19 cellular contexts compared by ENCODE assay signal in genomic region chr5:55324006-55324405, GRCh38. TPM values are rescaled to one million over a fixed set of nuclear protein-coding genes. Genes with fewer than 3 reads are reported as not detected.
DNase-seq lines count a peak whose midpoint lies in the region; ATAC-seq, FAIRE-seq and TF ChIP-seq lines count a peak whose summit lies in the region.
"Had no signal": no experiment of that assay in that cellular context is flagged by ENCODE, and none has a peak within 500 bp of the region (broad histone marks: within the 10 kb centered on the region; RNA-seq: fewer than 3 reads in every experiment).

No MANE protein-coding gene starts in this region.

- in situ Hi-C loops in HepG2 (cut with HindIII; ENCODE audit: extremely low pct_ligation_motif_present, low pct_unique_long_range_greater_than_20kb): loop anchor here (10.0 kb wide), 1 partner anchor 371 kb away; no protein-coding TSS in a partner anchor

- peak overlapping the region; percentile 19; the same call in 1 of the 2 replicates for H3K27ac ChIP-seq in SK-N-MC
- peak overlapping the region; percentile 59 for H3K27ac ChIP-seq in HepG2 (ENCODE audit: extremely low read length, insufficient read depth, low read length)
- H3K27ac ChIP-seq in pancreas: no peak overlapping the region
- H3K27ac ChIP-seq: 22Rv1, BLaER1, GM23248 had no signal

- H3K4me1 Mint-ChIP-seq in activated CD8-positive, alpha-beta memory T cell treated with anti-CD3 and anti-CD28 coated beads, Interleukin-2, amount 10 ng/mL, durations not matched to agents 7 days and 5 days: peaks cover 18% of the 10 kb centered on the region
- H3K4me1 Mint-ChIP-seq: CD14-positive monocyte had no signal

- TF ChIP-seq RAD21 in HepG2 (CRISPR knock-in tag; IDR thresholded peaks at IDR 0.05): no peak

- intact Hi-C loops in HepG2 (cut with micrococcal nuclease; ENCODE audit: unreplicated experiment): loop anchor here (5.0 kb wide), 1 partner anchor 152 kb away; the partner anchor contains the start of gene CDC20B
- intact Hi-C loops in pancreas (cut with DNase I): no loop called here

- peaks cover 40% of the 10 kb centered on the region for H3K36me3 ChIP-seq in SK-N-MC (ENCODE audit: insufficient read depth, low read length)
- H3K36me3 ChIP-seq in HepG2 (replicated peaks in 1 of 2; ENCODE audit: control insufficient read depth in 1 of 2, insufficient read depth in 2 of 2, low read length in 2 of 2): peaks cover 5 to 17% of the 10 kb centered on the region in 2 experiments; a peak in 4 of 5 replicates
- H3K36me3 ChIP-seq in pancreas: peaks cover 0 to 12% (median 0%) of the 10 kb centered on the region in 3 donors

- H3K79me2 ChIP-seq in HepG2 (ENCODE audit: insufficient read depth, low read length): peaks cover 44% of the 10 kb centered on the region

- no peak overlapping the region for H2AFZ ChIP-seq in HepG2 (ENCODE audit: low read length)
- H2AFZ ChIP-seq: GM23248 had no signal

- H4K20me1 ChIP-seq in HepG2 (ENCODE audit: insufficient read depth, low read length): no peaks in the 10 kb centered on the region

- H3K27me3 ChIP-seq in HepG2 (ENCODE audit: control insufficient read depth in 1 of 2, insufficient read depth in 2 of 2, low read length in 2 of 2): no peaks in the 10 kb centered on the region
- H3K27me3 ChIP-seq in pancreas: no peaks in the 10 kb centered on the region
- H3K27me3 ChIP-seq: BLaER1 had no signal

- BruUV-seq in HepG2 (replicated peaks; lab: Mats Ljungman, UMichigan): no TSS peak

- 0 out of 2 replicates have a peak overlapping the region, but pooled peaks have one; percentile 6 for H3K4me2 ChIP-seq in HepG2 (ENCODE audit: low read depth, low read length)
- H3K4me2 ChIP-seq: BLaER1 had no signal

- peak; percentile 98 for ATAC-seq in HepG2
- ATAC-seq in pancreas: peak; percentile 49 to 69 (median 59)
- no peak for ATAC-seq in HG02678 (IDR thresholded peaks at IDR 0.05; ENCODE audit: unreplicated experiment)
- ATAC-seq in activated CD8-positive, alpha-beta memory T cell treated with anti-CD3 and anti-CD28 coated beads, Interleukin-2, amount 10 ng/mL, durations not matched to agents 7 days and 5 days: no peak
- ATAC-seq in HG02852 (IDR thresholded peaks at IDR 0.05; ENCODE audit: unreplicated experiment): no peak

- FAIRE-seq in HepG2 (lab: Jason Lieb, UNC) (no peak), pancreas (lab: Jason Lieb, UNC) (no peak)
- FAIRE-seq: GM12891 had no signal

- H3K9ac ChIP-seq in SK-N-MC (ENCODE audit: insufficient read length) (no peak overlapping the region), HepG2 (ENCODE audit: insufficient read depth, low read depth, low read length) (no peak overlapping the region)
- H3K9ac ChIP-seq: BLaER1, GM23248 had no signal

- H3K9me3 ChIP-seq in SK-N-MC (ENCODE audit: low read depth, low read length): no peaks in the 10 kb centered on the region
- no peaks in the 10 kb centered on the region for H3K9me3 ChIP-seq in HepG2 (ENCODE audit: low read length)
- H3K9me3 ChIP-seq in pancreas: no peaks in the 10 kb centered on the region
- H3K9me3 ChIP-seq: BLaER1 had no signal

- no peaks in the 10 kb centered on the region for H3K27me3 Mint-ChIP-seq in activated CD8-positive, alpha-beta memory T cell treated with anti-CD3 and anti-CD28 coated beads, Interleukin-2, amount 10 ng/mL, durations not matched to agents 7 days and 5 days
- H3K27me3 Mint-ChIP-seq: CD4-positive, alpha-beta memory T cell had no signal

- TF ChIP-seq POLR2A in HepG2 (IDR thresholded peaks at IDR 0.05; ENCODE audit: insufficient read depth in 1 of 2, low read depth in 2 of 2, low read length in 2 of 2): no peak

- H3K9me3 Mint-ChIP-seq in activated CD8-positive, alpha-beta memory T cell treated with anti-CD3 and anti-CD28 coated beads, Interleukin-2, amount 10 ng/mL, durations not matched to agents 7 days and 5 days (ENCODE audit: low read depth): no peaks in the 10 kb centered on the region
- H3K9me3 Mint-ChIP-seq: CD14-positive monocyte; CD4-positive, alpha-beta memory T cell; HFFc6 had no signal

- no peak overlapping the region for H3K4me3 ChIP-seq in SK-N-MC
- H3K4me3 ChIP-seq in HepG2 (replicated peaks in 1 of 3; ENCODE audit: insufficient read depth in 1 of 3, low read depth in 2 of 3, low read length in 3 of 3): no peak overlapping the region
- no peak overlapping the region for H3K4me3 ChIP-seq in pancreas
- H3K4me3 ChIP-seq: BLaER1, GM23248 had no signal

- H3K4me3 Mint-ChIP-seq in activated CD8-positive, alpha-beta memory T cell treated with anti-CD3 and anti-CD28 coated beads, Interleukin-2, amount 10 ng/mL, durations not matched to agents 7 days and 5 days: no peak overlapping the region
- H3K4me3 Mint-ChIP-seq: CD14-positive monocyte; CD4-positive, alpha-beta memory T cell; HFFc6 had no signal

- CTCF ChIA-PET in HepG2 (lab: Yijun Ruan, JAX; ENCODE audit: low intra/inter-chr PET ratio, low total read pairs): interaction anchor here (1.1 kb wide), 1 partner anchor 368 kb away, joined by 5 read pairs; no protein-coding TSS in a partner anchor
- CTCF ChIA-PET in activated CD8-positive, alpha-beta memory T cell treated with anti-CD3 and anti-CD28 coated beads, Interleukin-2, amount 10 ng/mL, durations not matched to agents 7 days and 5 days (lab: Charles Lee): interaction anchor here (0.7 to 1.5 kb wide), 3 partner anchors 18 to 607 kb away, joined by 3 to 4 read pairs (median 3); no protein-coding TSS in a partner anchor

- POLR2A ChIA-PET in HepG2 (lab: Yijun Ruan, JAX): no interaction called here

- peak in 1 of 2 experiments; percentile 27; a peak in 2 of 4 replicates for TF ChIP-seq EP300 in HepG2 (IDR thresholded peaks at IDR 0.05; ENCODE audit: low read depth in 2 of 2, low read length in 2 of 2)
- TF ChIP-seq EP300 in HepG2 (CRISPR knock-in tag; IDR thresholded peaks at IDR 0.05; ENCODE audit: borderline replicate concordance): no peak

- DNase-seq in DMS53 (lab: John Stamatoyannopoulos, UW) (peak; percentile 16), DMS53 treated with DMSO at 0.1 percent for 48 hours (lab: John Stamatoyannopoulos, UW; ENCODE audit: unreplicated experiment) (no peak), SK-N-MC (ENCODE audit: low read depth, low spot score) (no peak), HepG2 (ENCODE audit: low spot score) (peak; percentile 73), pancreas (no peak)
- DNase-seq in activated CD8-positive, alpha-beta memory T cell treated with anti-CD3 and anti-CD28 coated beads, Interleukin-2, amount 10 ng/mL, durations not matched to agents 7 days and 5 days: no peak
- DNase-seq: CD4-positive, alpha-beta memory T cell; DMS153; DND-41; EL; GM23248; HCEC 1CT; HFFc6 had no signal

- H3K4me1 ChIP-seq in HepG2 (ENCODE audit: insufficient read depth, low read length): peaks cover 25% of the 10 kb centered on the region
- no peaks in the 10 kb centered on the region for H3K4me1 ChIP-seq in pancreas
- H3K4me1 ChIP-seq: BLaER1 had no signal

- no peak overlapping the region for H3K27ac Mint-ChIP-seq in activated CD8-positive, alpha-beta memory T cell treated with anti-CD3 and anti-CD28 coated beads, Interleukin-2, amount 10 ng/mL, durations not matched to agents 7 days and 5 days
- H3K27ac Mint-ChIP-seq: CD4-positive, alpha-beta memory T cell; HFFc6 had no signal

- peaks cover 22% of the 10 kb centered on the region for H3K36me3 Mint-ChIP-seq in activated CD8-positive, alpha-beta memory T cell treated with anti-CD3 and anti-CD28 coated beads, Interleukin-2, amount 10 ng/mL, durations not matched to agents 7 days and 5 days

- TF ChIP-seq CTCF in HepG2 (CRISPR knock-in tag; IDR thresholded peaks at IDR 0.05) (no peak), pancreas (IDR thresholded peaks at IDR 0.05) (no peak)

RNA-seq across cellular contexts. Expression of gene MTREX, which starts 16.2 kb away (rescaled TPM):
- 91.5 and 141 TPM in 2 replicates for total RNA-seq in HepG2 (2016; rRNA removed; fragmentation: Illumina TruSeq; extraction: Trizol)
- 10.2 and 11.9 TPM in 2 replicates for total RNA-seq in HepG2 (2016; cell fraction: cytosol; rRNA removed; fragmentation: Illumina TruSeq; extraction: Trizol; ENCODE audit: low read depth)
- total RNA-seq in HepG2 (2016; cell fraction: insoluble cytoplasmic fraction; rRNA removed; fragmentation: Illumina TruSeq; extraction: Trizol): 94.0 and 139 TPM in 2 replicates
- total RNA-seq in HepG2 (2016; cell fraction: membrane; rRNA removed; fragmentation: Illumina TruSeq; extraction: Trizol): 12.3 and 16.8 TPM in 2 replicates
- 65.3 and 67.5 TPM in 2 replicates for total RNA-seq in HepG2 (2016; cell fraction: nucleus; rRNA removed; fragmentation: Illumina TruSeq; extraction: Trizol)
- 14.0 and 16.4 TPM in 2 replicates for polyA plus RNA-seq in HepG2 (2011; rRNA removed)
- 5.9 and 9.5 TPM in 2 replicates for polyA plus RNA-seq in HepG2 (2011; cell fraction: cytosol; rRNA removed)
- polyA plus RNA-seq in HepG2 (2011; cell fraction: nucleus; rRNA removed): 8.6 and 13.7 TPM in 2 replicates
- 35.3 and 45.7 TPM in 2 replicates for polyA plus RNA-seq in HepG2 (2012)
- 1.9 and 2.2 TPM in 2 replicates for polyA plus RNA-seq in HepG2 (2016; cell fraction: cytosol; fragmentation: Illumina TruSeq; extraction: Trizol; ENCODE audit: low read depth)
- 71.9 and 74.9 TPM in 2 replicates for polyA plus RNA-seq in HepG2 (2016; cell fraction: insoluble cytoplasmic fraction; fragmentation: Illumina TruSeq; extraction: Trizol; ENCODE audit: low read depth)
- polyA plus RNA-seq in HepG2 (2016; cell fraction: membrane; fragmentation: Illumina TruSeq; extraction: Trizol; ENCODE audit: low read depth): 3.5 and 4.4 TPM in 2 replicates
- polyA plus RNA-seq in HepG2 (2016; cell fraction: nucleus; fragmentation: Illumina TruSeq; extraction: Trizol; ENCODE audit: insufficient read depth, low read depth): 39.6 and 40.4 TPM in 2 replicates
- 19.7 and 55.5 TPM in 2 replicates for polyA minus RNA-seq in HepG2 (2011; rRNA and poly(A)+ RNA removed; ENCODE audit: low replicate concordance)
- polyA minus RNA-seq in HepG2 (2011; cell fraction: cytosol; rRNA and poly(A)+ RNA removed): 38.2 and 40.3 TPM in 2 replicates
- 86.0 and 94.4 TPM in 2 replicates for polyA minus RNA-seq in HepG2 (2011; cell fraction: nucleus; rRNA and poly(A)+ RNA removed)
- total RNA-seq in pancreas: 10 to 100 TPM; 24.7 to 36.0 (median 33.9) TPM
- 10 to 100 TPM; 13.1 to 15.3 TPM for polyA plus RNA-seq in pancreas
- total RNA-seq in activated CD8-positive, alpha-beta memory T cell treated with anti-CD3 and anti-CD28 coated beads, Interleukin-2, amount 10 ng/mL, durations not matched to agents 7 days and 5 days: 10 to 100 TPM; 71.2 to 78.0 TPM

RNA-seq across cellular contexts. Expression of gene DHX29, which starts 16.5 kb away (rescaled TPM):
- total RNA-seq in HepG2 (2016; rRNA removed; fragmentation: Illumina TruSeq; extraction: Trizol): 22.0 and 35.5 TPM in 2 replicates
- total RNA-seq in HepG2 (2016; cell fraction: cytosol; rRNA removed; fragmentation: Illumina TruSeq; extraction: Trizol; ENCODE audit: low read depth): 4.9 and 5.7 TPM in 2 replicates
- 21.2 and 34.5 TPM in 2 replicates for total RNA-seq in HepG2 (2016; cell fraction: insoluble cytoplasmic fraction; rRNA removed; fragmentation: Illumina TruSeq; extraction: Trizol)
- total RNA-seq in HepG2 (2016; cell fraction: membrane; rRNA removed; fragmentation: Illumina TruSeq; extraction: Trizol): 6.9 and 7.5 TPM in 2 replicates
- total RNA-seq in HepG2 (2016; cell fraction: nucleus; rRNA removed; fragmentation: Illumina TruSeq; extraction: Trizol): 18.3 and 18.6 TPM in 2 replicates
- polyA plus RNA-seq in HepG2 (2011; rRNA removed): 1.6 and 1.9 TPM in 2 replicates
- polyA plus RNA-seq in HepG2 (2011; cell fraction: cytosol; rRNA removed): 0.81 and 1.4 TPM in 2 replicates
- polyA plus RNA-seq in HepG2 (2011; cell fraction: nucleus; rRNA removed): 1.2 and 2.6 TPM in 2 replicates
- polyA plus RNA-seq in HepG2 (2012): 5.7 and 6.2 TPM in 2 replicates
- 0.63 and 0.67 TPM in 2 replicates for polyA plus RNA-seq in HepG2 (2016; cell fraction: cytosol; fragmentation: Illumina TruSeq; extraction: Trizol; ENCODE audit: low read depth)
- 21.4 and 22.2 TPM in 2 replicates for polyA plus RNA-seq in HepG2 (2016; cell fraction: insoluble cytoplasmic fraction; fragmentation: Illumina TruSeq; extraction: Trizol; ENCODE audit: low read depth)
- 1.8 TPM in 2 replicates for polyA plus RNA-seq in HepG2 (2016; cell fraction: membrane; fragmentation: Illumina TruSeq; extraction: Trizol; ENCODE audit: low read depth)
- polyA plus RNA-seq in HepG2 (2016; cell fraction: nucleus; fragmentation: Illumina TruSeq; extraction: Trizol; ENCODE audit: insufficient read depth, low read depth): 14.0 and 16.6 TPM in 2 replicates
- 1.2 and 4.2 TPM in 2 replicates for polyA minus RNA-seq in HepG2 (2011; rRNA and poly(A)+ RNA removed; ENCODE audit: low replicate concordance)
- polyA minus RNA-seq in HepG2 (2011; cell fraction: cytosol; rRNA and poly(A)+ RNA removed): 2.9 and 3.1 TPM in 2 replicates
- polyA minus RNA-seq in HepG2 (2011; cell fraction: nucleus; rRNA and poly(A)+ RNA removed): 6.1 and 6.8 TPM in 2 replicates
- total RNA-seq in pancreas: 10 to 100 TPM in 5 of 6 donors, 1 to 10 TPM in 1; 9.2 to 13.7 (median 11.4) TPM
- 1 to 10 TPM; 4.2 to 8.8 TPM for polyA plus RNA-seq in pancreas
- total RNA-seq in activated CD8-positive, alpha-beta memory T cell treated with anti-CD3 and anti-CD28 coated beads, Interleukin-2, amount 10 ng/mL, durations not matched to agents 7 days and 5 days: 10 to 100 TPM; 17.1 to 17.3 TPM

Comparison
In these comparisons a context has a peak if more than half of its experiments do, and no peak if none do; other contexts are left out.
1. DNase-seq: peak in DMS53 (single experiment) and HepG2 (single experiment); none in DMS53 treated with DMSO at 0.1 percent for 48 hours (single experiment), SK-N-MC (single experiment), pancreas (0 of 6) and activated CD8-positive, alpha-beta memory T cell treated with anti-CD3 and anti-CD28 coated beads, Interleukin-2, amount 10 ng/mL, durations not matched to agents 7 days and 5 days (single experiment).
2. H3K27ac ChIP-seq: peak in SK-N-MC (single experiment) and HepG2 (single experiment); none in pancreas (0 of 4).
3. ATAC-seq: peak in HepG2 (single experiment) and pancreas (4 of 4); none in HG02678 (single experiment), activated CD8-positive, alpha-beta memory T cell treated with anti-CD3 and anti-CD28 coated beads, Interleukin-2, amount 10 ng/mL, durations not matched to agents 7 days and 5 days (single experiment) and HG02852 (single experiment).